15 cellular contexts compared by ENCODE assay signal in the genomic region with DNA sequence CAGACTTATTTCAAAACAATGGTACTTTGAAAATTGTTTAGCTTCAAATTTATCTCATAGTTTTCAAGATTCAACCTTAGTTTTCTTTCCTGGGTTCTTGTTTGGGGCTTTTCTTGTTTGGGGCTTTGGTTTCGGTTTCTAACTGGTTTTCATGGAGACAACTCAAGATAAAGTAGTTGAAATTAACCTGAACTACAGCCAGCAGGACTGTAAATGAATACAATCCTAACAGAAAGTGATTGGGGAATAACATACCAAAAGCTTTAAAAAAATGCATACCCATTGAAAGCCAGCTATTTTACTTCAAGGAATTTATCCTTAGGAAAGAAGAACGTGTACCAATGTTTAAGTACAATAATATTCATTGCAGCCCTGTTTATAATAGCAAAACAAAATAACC.
DNase-seq lines count a peak whose midpoint lies in the region; ATAC-seq, FAIRE-seq and TF ChIP-seq lines count a peak whose summit lies in the region.
"Had no signal": no experiment of that assay in that cellular context is flagged by ENCODE, and none has a peak within 500 bp of the region (broad histone marks: within the 10 kb centered on the region; RNA-seq: fewer than 3 reads in every experiment).

No MANE protein-coding gene starts in this region.

- no peak for ATAC-seq in HepG2
- no peak for ATAC-seq in HG03139 (IDR thresholded peaks at IDR 0.05; ENCODE audit: unreplicated experiment)

- H3K4me2 ChIP-seq in astrocyte (ENCODE audit: low read length) (peak overlapping the region; percentile 50), hepatocyte (no peak overlapping the region), HepG2 (ENCODE audit: low read depth, low read length) (no peak overlapping the region)

- H3K9me3 Mint-ChIP-seq in astrocyte (ENCODE audit: unreplicated experiment): peaks cover 2% of the 10 kb centered on the region

- TF ChIP-seq RAD21 in HepG2 (CRISPR knock-in tag; IDR thresholded peaks at IDR 0.05): no peak

- H3K27ac ChIP-seq in ACC112 (ENCODE audit: low read depth, low read length) (no peak overlapping the region), astrocyte (ENCODE audit: low read depth, low read length) (no peak overlapping the region), hepatocyte (no peak overlapping the region), HepG2 (ENCODE audit: extremely low read length, insufficient read depth, low read length) (no peak overlapping the region)

- no peaks in the 10 kb centered on the region for H3K36me3 Mint-ChIP-seq in astrocyte (ENCODE audit: low read depth, unreplicated experiment)

- FAIRE-seq in astrocyte (lab: Jason Lieb, UNC) (no peak), HepG2 (lab: Jason Lieb, UNC) (no peak)

- H3K9me2 ChIP-seq in hepatocyte (replicated peaks; ENCODE audit: insufficient read depth): no peaks in the 10 kb centered on the region

- H3K27ac Mint-ChIP-seq in astrocyte (ENCODE audit: unreplicated experiment): no peak overlapping the region

- WGBS in hepatocyte (ENCODE audit: low lambda C conversion rate, missing lambda C conversion rate): 73% methylated on average over 2 of the region's 2 CpGs
- 0% methylated on average over 2 of the region's 2 CpGs for WGBS in HepG2 (ENCODE audit: low lambda C conversion rate)

- H4K20me1 ChIP-seq in astrocyte (ENCODE audit: insufficient read depth, low read length) (no peaks in the 10 kb centered on the region), hepatocyte (ENCODE audit: insufficient read depth, poor library complexity, severe bottlenecking) (no peaks in the 10 kb centered on the region), HepG2 (ENCODE audit: insufficient read depth, low read length) (no peaks in the 10 kb centered on the region)

- H3K27me3 ChIP-seq in ACC112 (ENCODE audit: insufficient read depth, low read length) (peaks cover 54% of the 10 kb centered on the region), astrocyte (ENCODE audit: insufficient read depth, low read length) (peaks cover 2% of the 10 kb centered on the region), hepatocyte (no peaks in the 10 kb centered on the region), MG63 (no peaks in the 10 kb centered on the region), HepG2 (ENCODE audit: control insufficient read depth in 1 of 2, insufficient read depth in 2 of 2, low read length in 2 of 2) (peaks cover 0 to 4% of the 10 kb centered on the region in 2 experiments; a peak in 1 of 5 replicates)

- TF ChIP-seq EP300 in HepG2 (IDR thresholded peaks at IDR 0.05; ENCODE audit: low read depth in 2 of 2, low read length in 2 of 2) (no peak), HepG2 (CRISPR knock-in tag; IDR thresholded peaks at IDR 0.05; ENCODE audit: borderline replicate concordance) (no peak)

- no peak for TF ChIP-seq CTCF in astrocyte (IDR thresholded peaks at IDR 0.05; ENCODE audit: insufficient read depth, low read depth, low read length)
- no peak for TF ChIP-seq CTCF in hepatocyte (IDR thresholded peaks at IDR 0.05; ENCODE audit: poor library complexity)
- TF ChIP-seq CTCF in HepG2 (CRISPR knock-in tag; IDR thresholded peaks at IDR 0.05): no peak

- H3K9ac ChIP-seq in astrocyte (ENCODE audit: low read length) (no peak overlapping the region), HepG2 (ENCODE audit: insufficient read depth, low read depth, low read length) (no peak overlapping the region)

- BruUV-seq in HepG2 (replicated peaks; lab: Mats Ljungman, UMichigan): no TSS peak

- CTCF ChIA-PET in HepG2 (lab: Yijun Ruan, JAX; ENCODE audit: low intra/inter-chr PET ratio, low total read pairs): no interaction called here

- H3K4me3 ChIP-seq in ACC112 (ENCODE audit: low read depth, low read length) (peak overlapping the region; percentile 67), astrocyte (ENCODE audit: insufficient read depth, low read depth, low read length) (no peak overlapping the region), hepatocyte (no peak overlapping the region), MG63 (no peak overlapping the region), HepG2 (replicated peaks in 1 of 3; ENCODE audit: insufficient read depth in 1 of 3, low read depth in 2 of 3, low read length in 3 of 3) (no peak overlapping the region)

- intact Hi-C loops in HepG2 (cut with micrococcal nuclease; ENCODE audit: unreplicated experiment): no loop called here

- no peaks in the 10 kb centered on the region for H3K4me1 Mint-ChIP-seq in astrocyte (ENCODE audit: low read depth, unreplicated experiment)

- H3K4me3 Mint-ChIP-seq in astrocyte (ENCODE audit: unreplicated experiment): no peak overlapping the region

- H3K4me1 ChIP-seq in ACC112 (ENCODE audit: control insufficient read depth, insufficient read depth, low read length, unreplicated experiment): peaks cover 3% of the 10 kb centered on the region
- H3K4me1 ChIP-seq in astrocyte (ENCODE audit: insufficient read depth, low read length): peaks cover 4% of the 10 kb centered on the region
- H3K4me1 ChIP-seq in hepatocyte (ENCODE audit: insufficient read depth): no peaks in the 10 kb centered on the region
- no peaks in the 10 kb centered on the region for H3K4me1 ChIP-seq in HepG2 (ENCODE audit: insufficient read depth, low read length)

- no peaks in the 10 kb centered on the region for H3K9me3 ChIP-seq in astrocyte (ENCODE audit: insufficient read depth, low read depth, low read length)
- H3K9me3 ChIP-seq in hepatocyte (ENCODE audit: low read depth): no peaks in the 10 kb centered on the region
- H3K9me3 ChIP-seq in MG63: no peaks in the 10 kb centered on the region
- no peaks in the 10 kb centered on the region for H3K9me3 ChIP-seq in HepG2 (ENCODE audit: low read length)

- H2AFZ ChIP-seq in ACC112 (ENCODE audit: low read length, unreplicated experiment) (peak overlapping the region; percentile 69), astrocyte (ENCODE audit: low read depth, low read length) (no peak overlapping the region), hepatocyte (peak overlapping the region; percentile 15), HepG2 (ENCODE audit: low read length) (no peak overlapping the region)

- H3K79me2 ChIP-seq in ACC112 (ENCODE audit: control insufficient read depth, insufficient read depth, low read length, unreplicated experiment): no peaks in the 10 kb centered on the region
- H3K79me2 ChIP-seq in astrocyte (ENCODE audit: insufficient read depth, low read length): no peaks in the 10 kb centered on the region
- no peaks in the 10 kb centered on the region for H3K79me2 ChIP-seq in hepatocyte
- H3K79me2 ChIP-seq in HepG2 (ENCODE audit: insufficient read depth, low read length): no peaks in the 10 kb centered on the region

- H3K27me3 Mint-ChIP-seq in astrocyte (ENCODE audit: low read depth, unreplicated experiment): peaks cover 4% of the 10 kb centered on the region

- POLR2A ChIA-PET in HepG2 (lab: Yijun Ruan, JAX): no interaction called here

- no peaks in the 10 kb centered on the region for H3K36me3 ChIP-seq in ACC112 (ENCODE audit: insufficient read depth, low read length)
- no peaks in the 10 kb centered on the region for H3K36me3 ChIP-seq in astrocyte (ENCODE audit: insufficient read depth, low read length)
- H3K36me3 ChIP-seq in hepatocyte (replicated peaks; ENCODE audit: insufficient read depth, low read depth): no peaks in the 10 kb centered on the region
- H3K36me3 ChIP-seq in MG63: no peaks in the 10 kb centered on the region
- H3K36me3 ChIP-seq in HepG2 (replicated peaks in 1 of 2; ENCODE audit: control insufficient read depth in 1 of 2, insufficient read depth in 2 of 2, low read length in 2 of 2): no peaks in the 10 kb centered on the region

- peak; percentile 3 for DNase-seq in M059J (ENCODE audit: low read depth)
- DNase-seq in astrocyte (ENCODE audit: low read depth): peak; percentile 30
- no peak for DNase-seq in hepatocyte (ENCODE audit: low spot score)
- DNase-seq in MG63: no peak
- no peak for DNase-seq in HepG2 (ENCODE audit: low spot score)
- no peak for DNase-seq in activated naive CD4-positive, alpha-beta T cell treated with Interleukin-2 at 50 U/mL for 16 hours
- DNase-seq: 8988T, C1 segment of cervical spinal cord, DMS153, H7, NCI-H1048, NCI-H526 treated with DMSO at 0.1 percent for 48 hours, Right ventricle myocardium superior had no signal

- no peak for TF ChIP-seq POLR2A in HepG2 (IDR thresholded peaks at IDR 0.05; ENCODE audit: insufficient read depth in 1 of 2, low read depth in 2 of 2, low read length in 2 of 2)

- in situ Hi-C loops in HepG2 (cut with HindIII; ENCODE audit: extremely low pct_ligation_motif_present, low pct_unique_long_range_greater_than_20kb): no loop called here

TF ChIP-seq in HepG2, 621 proteins besides CTCF, POLR2A, EP300 and RAD21 (continues in another document):
- TF ChIP-seq, protein P1, sequence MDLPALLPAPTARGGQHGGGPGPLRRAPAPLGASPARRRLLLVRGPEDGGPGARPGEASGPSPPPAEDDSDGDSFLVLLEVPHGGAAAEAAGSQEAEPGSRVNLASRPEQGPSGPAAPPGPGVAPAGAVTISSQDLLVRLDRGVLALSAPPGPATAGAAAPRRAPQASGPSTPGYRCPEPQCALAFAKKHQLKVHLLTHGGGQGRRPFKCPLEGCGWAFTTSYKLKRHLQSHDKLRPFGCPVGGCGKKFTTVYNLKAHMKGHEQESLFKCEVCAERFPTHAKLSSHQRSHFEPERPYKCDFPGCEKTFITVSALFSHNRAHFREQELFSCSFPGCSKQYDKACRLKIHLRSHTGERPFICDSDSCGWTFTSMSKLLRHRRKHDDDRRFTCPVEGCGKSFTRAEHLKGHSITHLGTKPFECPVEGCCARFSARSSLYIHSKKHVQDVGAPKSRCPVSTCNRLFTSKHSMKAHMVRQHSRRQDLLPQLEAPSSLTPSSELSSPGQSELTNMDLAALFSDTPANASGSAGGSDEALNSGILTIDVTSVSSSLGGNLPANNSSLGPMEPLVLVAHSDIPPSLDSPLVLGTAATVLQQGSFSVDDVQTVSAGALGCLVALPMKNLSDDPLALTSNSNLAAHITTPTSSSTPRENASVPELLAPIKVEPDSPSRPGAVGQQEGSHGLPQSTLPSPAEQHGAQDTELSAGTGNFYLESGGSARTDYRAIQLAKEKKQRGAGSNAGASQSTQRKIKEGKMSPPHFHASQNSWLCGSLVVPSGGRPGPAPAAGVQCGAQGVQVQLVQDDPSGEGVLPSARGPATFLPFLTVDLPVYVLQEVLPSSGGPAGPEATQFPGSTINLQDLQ (CRISPR knock-in tag; IDR thresholded peaks at IDR 0.05): no peak
- TF ChIP-seq ZNF205 (CRISPR knock-in tag; IDR thresholded peaks at IDR 0.05): no peak
- no peak for TF ChIP-seq ZNF678 (CRISPR knock-in tag; IDR thresholded peaks at IDR 0.05)
- no peak for TF ChIP-seq KDM1A (CRISPR knock-in tag; IDR thresholded peaks at IDR 0.05)
- no peak for TF ChIP-seq SP140L (CRISPR knock-in tag; IDR thresholded peaks at IDR 0.05; ENCODE audit: borderline replicate concordance)

Comparison
In these comparisons a context has a peak if more than half of its experiments do, and no peak if none do; other contexts are left out.
1. H2AFZ ChIP-seq: peak in ACC112 (single experiment) and hepatocyte (single experiment); none in astrocyte (single experiment) and HepG2 (single experiment).
2. DNase-seq: peak in M059J (single experiment) and astrocyte (single experiment); none in hepatocyte (single experiment), MG63 (single experiment), HepG2 (single experiment) and activated naive CD4-positive, alpha-beta T cell treated with Interleukin-2 at 50 U/mL for 16 hours (single experiment).